8 cellular contexts compared by ENCODE assay signal in the genomic region with DNA sequence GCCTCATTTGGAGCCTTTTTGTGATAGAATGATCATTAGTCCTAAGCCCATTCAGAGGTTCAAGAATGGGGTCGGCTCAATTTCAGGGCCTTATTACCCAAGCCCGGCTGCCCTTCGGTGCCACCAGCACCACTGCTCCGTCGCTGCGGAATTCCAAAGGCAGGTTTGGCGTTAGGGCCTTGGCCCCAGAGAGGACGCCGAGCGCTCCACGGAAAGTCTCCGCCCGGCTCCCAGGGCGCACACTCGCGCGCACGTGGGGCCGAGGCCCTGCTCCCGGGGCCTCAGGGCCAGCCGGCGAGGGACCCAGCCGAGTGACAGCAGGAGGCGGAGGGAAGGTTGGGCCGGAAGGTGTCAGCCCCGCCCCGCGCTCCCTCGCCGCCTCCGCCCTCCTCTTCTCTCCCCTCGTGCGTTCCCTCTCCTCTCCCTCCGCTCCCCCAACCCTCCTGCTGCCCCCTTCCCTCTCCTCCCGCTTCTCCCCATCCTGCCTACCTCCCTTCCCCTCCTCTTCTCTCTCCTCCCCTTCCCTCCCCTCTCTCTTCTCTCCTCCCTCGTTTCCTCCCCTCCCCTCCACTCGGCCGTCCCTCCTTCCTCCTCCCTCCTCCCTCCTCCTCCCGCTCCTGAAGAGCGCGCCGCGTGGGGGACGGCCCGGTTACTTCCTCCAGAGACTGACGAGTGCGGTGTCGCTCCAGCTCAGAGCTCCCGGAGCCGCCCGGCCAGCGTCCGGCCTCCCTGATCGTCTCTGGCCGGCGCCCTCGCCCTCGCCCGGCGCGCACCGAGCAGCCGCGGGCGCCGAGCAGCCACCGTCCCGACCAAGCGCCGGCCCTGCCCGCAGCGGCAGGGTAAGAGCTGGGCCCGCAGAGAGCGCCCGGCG. TPM values are rescaled to one million over a fixed set of nuclear protein-coding genes. Genes with fewer than 3 reads are reported as not detected.
DNase-seq lines count a peak whose midpoint lies in the region; ATAC-seq and FAIRE-seq lines count a peak whose summit lies in the region.

A gene (plus strand): TSS at position 648 of the 871 bp plus-strand sequence. CDS start 4,106 bp downstream, outside the sequence.

- peak; percentile 68 for ATAC-seq in GM19455 (IDR thresholded peaks at IDR 0.05; ENCODE audit: unreplicated experiment)

- H3K27ac ChIP-seq in effector memory CD4-positive, alpha-beta T cell (ENCODE audit: insufficient read depth, low read length, poor library complexity, severe bottlenecking) = peak within 1 kb of the TSS; percentile 66

- peak within 1 kb of the TSS; percentile 91 for H3K4me3 ChIP-seq in effector memory CD4-positive, alpha-beta T cell (ENCODE audit: insufficient read depth, low read depth, low read length, poor library complexity, severe bottlenecking)

- H3K9me3 ChIP-seq in effector memory CD4-positive, alpha-beta T cell (ENCODE audit: control insufficient read depth, low read length) = no peaks in the 10 kb centered on the region

- DNase-seq in C1 segment of cervical spinal cord (lab: John Stamatoyannopoulos, UW) (peak; percentile 16 to 80 (median 62)), HTR-8/SVneo (ENCODE audit: insufficient read length, low spot score) (peak; percentile 69), NOMO-1 treated with dmso at 0.1 percent for 144 hours (lab: John Stamatoyannopoulos, UW; ENCODE audit: unreplicated experiment) (peak; percentile 98), lung microvascular endothelial cell (ENCODE audit: low read depth in 2 of 2) (peak; percentile 61 to 86)
- peak; percentile 49 to 54 for DNase-seq in activated CD8-positive, alpha-beta memory T cell treated with anti-CD3 and anti-CD28 coated beads for 4 hours (ENCODE audit: low read depth in 2 of 2)
- DNase-seq in effector memory CD4-positive, alpha-beta T cell = peak; percentile 34 to 60 (median 43)
- DNase-seq in stimulated activated CD4-positive, alpha-beta T cell treated with anti-CD3 and anti-CD28 coated beads, TNF-alpha, amount 100 ng/mL, for 48 hours (ENCODE audit: low read depth in 3 of 3) = peak; percentile 39 to 74 (median 59)

- peaks cover 19% of the 10 kb centered on the region for H3K4me1 ChIP-seq in effector memory CD4-positive, alpha-beta T cell (ENCODE audit: control insufficient read depth, insufficient read depth, low read length, poor library complexity, severe bottlenecking)

- FAIRE-seq in HTR-8/SVneo (lab: Jason Lieb, UNC) = no peak

- H3K36me3 ChIP-seq in effector memory CD4-positive, alpha-beta T cell (ENCODE audit: control insufficient read depth, insufficient read depth, low read length) = no peaks in the 10 kb centered on the region

- H3K27me3 ChIP-seq in effector memory CD4-positive, alpha-beta T cell (replicated peaks; ENCODE audit: control insufficient read depth, insufficient read depth, low read length, poor library complexity, severe bottlenecking) = no peaks in the 10 kb centered on the region

RNA-seq across cellular contexts. Expression of the gene that starts here (rescaled TPM):
- 20.2 and 29.4 TPM in 2 replicates for total RNA-seq in lung microvascular endothelial cell

Comparison
In these comparisons a context has a peak if more than half of its experiments do, and no peak if none do; other contexts are left out.
1. Peak in every context shown above with its lines: DNase-seq, ATAC-seq, H3K4me3 ChIP-seq and H3K27ac ChIP-seq.
2. DNase-seq: peak in every context shown above with its lines; median percentile 98 in NOMO-1 treated with dmso at 0.1 percent for 144 hours; 74 in lung microvascular endothelial cell; 69 in HTR-8/SVneo; 62 in C1 segment of cervical spinal cord; 59 in stimulated activated CD4-positive, alpha-beta T cell treated with anti-CD3 and anti-CD28 coated beads, TNF-alpha, amount 100 ng/mL, for 48 hours; 52 in activated CD8-positive, alpha-beta memory T cell treated with anti-CD3 and anti-CD28 coated beads for 4 hours; 43 in effector memory CD4-positive, alpha-beta T cell.